Comparison of ENCODE assay signal across 8 cellular contexts in the genomic region with DNA sequence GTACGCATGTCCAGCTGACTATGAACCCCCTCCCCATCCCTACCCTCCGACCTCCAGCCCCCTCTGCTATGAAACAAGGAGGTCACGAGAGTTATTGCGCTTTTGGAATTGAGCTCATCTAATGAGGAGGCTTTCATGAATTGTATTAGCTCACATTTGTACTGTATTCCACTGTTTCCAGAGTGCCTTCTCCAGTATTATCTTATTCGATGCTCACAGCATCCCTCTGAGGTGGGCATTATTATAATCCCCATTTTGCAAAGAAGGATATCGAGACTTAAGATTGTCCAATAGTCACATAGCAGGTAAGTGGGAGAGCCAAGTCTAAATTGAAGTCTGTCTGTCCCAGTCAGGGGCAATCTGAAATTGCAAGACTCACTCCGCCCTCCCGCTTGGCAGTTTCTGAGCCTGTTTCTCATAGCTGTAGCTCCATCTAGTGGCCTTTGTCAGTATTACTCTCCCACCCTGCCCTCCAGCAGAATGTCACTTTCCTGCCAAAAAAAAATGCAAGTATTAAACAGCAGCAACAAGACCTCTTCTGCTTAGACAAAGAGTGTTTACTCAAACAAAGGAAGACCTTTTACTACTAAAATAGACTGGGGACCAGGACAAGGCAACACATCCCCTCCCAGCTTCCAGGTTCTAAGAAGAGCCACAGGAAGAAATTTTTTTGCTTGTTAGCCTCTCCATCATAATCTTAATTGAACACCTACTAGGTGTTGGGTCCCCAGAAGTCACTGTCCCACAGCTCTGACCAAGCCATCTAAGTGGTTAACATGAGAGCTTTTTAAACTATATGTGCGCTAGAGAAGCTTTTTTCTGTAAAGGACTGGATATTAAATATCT. TPM values are rescaled to one million over a fixed set of nuclear protein-coding genes. Genes with fewer than 3 reads are reported as not detected.
DNase-seq lines count a peak whose midpoint lies in the region; ATAC-seq and TF ChIP-seq lines count a peak whose summit lies in the region.

No MANE protein-coding gene starts in this region.

- H3K4me1 ChIP-seq in BE2C (no peaks in the 10 kb centered on the region), smooth muscle cell (ENCODE audit: low read depth) (no peaks in the 10 kb centered on the region)

- no peak overlapping the region for H3K27ac ChIP-seq in smooth muscle cell (ENCODE audit: low read depth)

- H3K9ac ChIP-seq in smooth muscle cell (ENCODE audit: low read depth) = no peak overlapping the region

- 51% methylated on average over 9 of the region's 9 CpGs for WGBS in smooth muscle cell (ENCODE audit: low lambda C conversion rate)

- H3F3A ChIP-seq in smooth muscle cell (ENCODE audit: low read depth) = no peaks in the 10 kb centered on the region

- H2AFZ ChIP-seq in smooth muscle cell (ENCODE audit: low read depth) = no peak overlapping the region

- H3K36me3 ChIP-seq in BE2C (no peaks in the 10 kb centered on the region), smooth muscle cell (ENCODE audit: low read depth) (no peaks in the 10 kb centered on the region)

- ATAC-seq in GM19395 (IDR thresholded peaks at IDR 0.05; ENCODE audit: unreplicated experiment) (peak; percentile 58), GM18870 (IDR thresholded peaks at IDR 0.05; ENCODE audit: unreplicated experiment) (no peak)

- H3K79me2 ChIP-seq in smooth muscle cell (ENCODE audit: low read depth) = no peaks in the 10 kb centered on the region

- DNase-seq in BE2C (peak; percentile 71), NCI-H1417 treated with DMSO at 0.1 percent for 48 hours (lab: John Stamatoyannopoulos, UW) (peak; percentile 13), T-helper 2 cell (peak in 4 of 5 experiments; percentile 6 to 52 (median 22)), astrocyte of the hippocampus (ENCODE audit: low read depth, low spot score) (peak; percentile 86), hypothalamus (lab: John Stamatoyannopoulos, UW) (peak in 40 of 51 donors; percentile 0 to 62 (median 22)), smooth muscle cell (lab: John Stamatoyannopoulos, UW; ENCODE audit: unreplicated experiment) (peak; percentile 13)

- H3K4me3 ChIP-seq in BE2C (ENCODE audit: low read depth, low read length) (no peak overlapping the region), smooth muscle cell (no peak overlapping the region)

- TF ChIP-seq CTCF in BE2C (IDR thresholded peaks at IDR 0.05; ENCODE audit: low read depth, low read length) (peak; percentile 85), smooth muscle cell (IDR thresholded peaks at IDR 0.05; ENCODE audit: borderline replicate concordance, insufficient read depth, poor library complexity, severe bottlenecking) (peak; percentile 84)

- H3K9me3 ChIP-seq in BE2C = no peaks in the 10 kb centered on the region
- H3K9me3 ChIP-seq in smooth muscle cell (replicated peaks; ENCODE audit: low read depth) = no peaks in the 10 kb centered on the region

- H4K20me1 ChIP-seq in smooth muscle cell (ENCODE audit: low read depth) = no peaks in the 10 kb centered on the region

- no peak overlapping the region for H3K4me2 ChIP-seq in smooth muscle cell

- H3K27me3 ChIP-seq in BE2C = no peaks in the 10 kb centered on the region
- H3K27me3 ChIP-seq in smooth muscle cell (ENCODE audit: low read depth) = peaks cover under 1% of the 10 kb centered on the region

RNA-seq across cellular contexts. Expression of gene TMEM233, which starts 48.6 kb away (rescaled TPM):
- 0.36 TPM for polyA plus RNA-seq in BE2C (2012; ENCODE audit: insufficient read depth, insufficient read length, low read depth)
- not detected in 2 replicates for total RNA-seq in smooth muscle cell
- polyA plus RNA-seq in smooth muscle cell = not detected in 2 replicates

Comparison
In these comparisons a context has a peak if more than half of its experiments do, and no peak if none do; other contexts are left out.
1. DNase-seq: peak in every context shown above with its lines; median percentile 86 in astrocyte of the hippocampus; 71 in BE2C; 22 in T-helper 2 cell; 22 in hypothalamus; 13 in NCI-H1417 treated with DMSO at 0.1 percent for 48 hours; 13 in smooth muscle cell.